ENCODE assay signal across 8 cellular contexts in the genomic region with DNA sequence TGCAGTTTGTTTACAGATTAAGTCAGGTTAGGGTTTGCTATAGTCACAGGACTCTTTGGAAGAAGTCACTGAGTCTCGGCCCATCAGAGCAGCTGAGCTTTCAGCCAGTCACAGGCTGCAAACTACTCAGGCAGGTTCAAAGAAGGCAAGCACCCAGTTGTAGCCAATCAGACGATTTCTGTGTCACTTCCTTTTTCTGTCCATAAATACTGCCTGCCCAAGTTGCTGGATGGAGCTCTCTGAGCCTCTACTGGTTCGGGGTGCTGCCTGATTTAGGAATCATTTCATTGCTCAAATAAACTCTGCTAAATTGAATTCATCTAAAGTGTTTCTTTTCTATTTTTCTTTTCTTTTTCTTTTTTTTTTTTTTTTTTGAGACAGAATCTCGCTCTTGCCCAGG. TPM values are rescaled to one million over a fixed set of nuclear protein-coding genes. Genes with fewer than 3 reads are reported as not detected.
DNase-seq lines count a peak whose midpoint lies in the region; ATAC-seq and TF ChIP-seq lines count a peak whose summit lies in the region.
"Had no signal": no experiment of that assay in that cellular context is flagged by ENCODE, and none has a peak within 500 bp of the region (broad histone marks: within the 10 kb centered on the region; RNA-seq: fewer than 3 reads in every experiment).

No MANE protein-coding gene starts in this region.

- H3K4me2 ChIP-seq in neural progenitor cell, result no peak overlapping the region

- no peaks in the 10 kb centered on the region for H3K4me1 ChIP-seq in neural progenitor cell
- H3K4me1 ChIP-seq: parathyroid adenoma had no signal

- H3K4me3 ChIP-seq in LNCaP clone FGC (ENCODE audit: low read depth, low read length) (no peak overlapping the region), neural progenitor cell (no peak overlapping the region)

- peaks cover 2% of the 10 kb centered on the region for H3F3A ChIP-seq in neural progenitor cell (ENCODE audit: low read depth)

- no peak for TF ChIP-seq CTCF in LNCaP clone FGC (IDR thresholded peaks at IDR 0.05; ENCODE audit: control insufficient read depth, extremely low read depth, insufficient read depth)
- TF ChIP-seq CTCF in neural progenitor cell (IDR thresholded peaks at IDR 0.05), result no peak

- H2AFZ ChIP-seq in neural progenitor cell (replicated peaks), result peak overlapping the region; percentile 77
- H2AFZ ChIP-seq: parathyroid adenoma had no signal

- intact Hi-C loops in activated T-helper 1 cell treated with anti-CD3 and anti-CD28 coated beads, Interleukin-12 subunit alpha, Interleukin-12 subunit beta, Interleukin-2, Interleukin-4 antibody, amounts not matched to agents 30 ng/mL and 10 ng/mL and 1 ng/mL, durations not matched to agents 14 hours and 24 hours and 36 hours (cut with micrococcal nuclease), result loop anchor here (2.0 kb wide), 1 partner anchor 169 kb away; no protein-coding TSS in a partner anchor

- TF ChIP-seq POLR2A in GM15510 (IDR thresholded peaks at IDR 0.05; ENCODE audit: borderline replicate concordance, extremely low read depth, insufficient read length), result peak; percentile 55

- no peak overlapping the region for H3K27ac ChIP-seq in neural progenitor cell
- H3K27ac ChIP-seq: parathyroid adenoma had no signal

- no peak for ATAC-seq in GM18870 (IDR thresholded peaks at IDR 0.05; ENCODE audit: unreplicated experiment)

- H3K9me3 Mint-ChIP-seq in activated T-helper 1 cell treated with anti-CD3 and anti-CD28 coated beads, Interleukin-12 subunit alpha, Interleukin-12 subunit beta, Interleukin-2, Interleukin-4 antibody, amounts not matched to agents 30 ng/mL and 10 ng/mL and 1 ng/mL, durations not matched to agents 14 hours and 24 hours and 36 hours, result peaks cover 28% of the 10 kb centered on the region
- H3K9me3 Mint-ChIP-seq in neural progenitor cell, result peaks cover 8% of the 10 kb centered on the region

- no peaks in the 10 kb centered on the region for H4K20me1 ChIP-seq in neural progenitor cell (ENCODE audit: low read depth)

- H3K4me1 Mint-ChIP-seq in activated T-helper 1 cell treated with anti-CD3 and anti-CD28 coated beads, Interleukin-12 subunit alpha, Interleukin-12 subunit beta, Interleukin-2, Interleukin-4 antibody, amounts not matched to agents 30 ng/mL and 10 ng/mL and 1 ng/mL, durations not matched to agents 14 hours and 24 hours and 36 hours (ENCODE audit: low read depth), result peaks cover 43% of the 10 kb centered on the region
- H3K4me1 Mint-ChIP-seq in neural progenitor cell, result peaks cover under 1% of the 10 kb centered on the region

- H3K36me3 Mint-ChIP-seq in activated T-helper 1 cell treated with anti-CD3 and anti-CD28 coated beads, Interleukin-12 subunit alpha, Interleukin-12 subunit beta, Interleukin-2, Interleukin-4 antibody, amounts not matched to agents 30 ng/mL and 10 ng/mL and 1 ng/mL, durations not matched to agents 14 hours and 24 hours and 36 hours (ENCODE audit: low read depth), result no peaks in the 10 kb centered on the region
- H3K36me3 Mint-ChIP-seq in neural progenitor cell, result no peaks in the 10 kb centered on the region

- DNase-seq in LNCaP clone FGC (ENCODE audit: low read depth), result peak; percentile 46
- DNase-seq in activated T-helper 1 cell treated with anti-CD3 and anti-CD28 coated beads, Interleukin-12 subunit alpha, Interleukin-12 subunit beta, Interleukin-2, Interleukin-4 antibody, amounts not matched to agents 30 ng/mL and 10 ng/mL and 1 ng/mL, durations not matched to agents 14 hours and 24 hours and 36 hours (ENCODE audit: low spot score), result peak; percentile 39
- no peak for DNase-seq in neural progenitor cell (ENCODE audit: low spot score)
- DNase-seq in DMS153 treated with DMSO at 0.1 percent for 48 hours (lab: John Stamatoyannopoulos, UW; ENCODE audit: unreplicated experiment), result no peak
- DNase-seq in effector CD4-positive, alpha-beta T cell, result no peak

- H3K4me3 Mint-ChIP-seq in activated T-helper 1 cell treated with anti-CD3 and anti-CD28 coated beads, Interleukin-12 subunit alpha, Interleukin-12 subunit beta, Interleukin-2, Interleukin-4 antibody, amounts not matched to agents 30 ng/mL and 10 ng/mL and 1 ng/mL, durations not matched to agents 14 hours and 24 hours and 36 hours, result no peak overlapping the region
- no peak overlapping the region for H3K4me3 Mint-ChIP-seq in neural progenitor cell

- no peaks in the 10 kb centered on the region for H3K27me3 Mint-ChIP-seq in activated T-helper 1 cell treated with anti-CD3 and anti-CD28 coated beads, Interleukin-12 subunit alpha, Interleukin-12 subunit beta, Interleukin-2, Interleukin-4 antibody, amounts not matched to agents 30 ng/mL and 10 ng/mL and 1 ng/mL, durations not matched to agents 14 hours and 24 hours and 36 hours (ENCODE audit: insufficient read depth)
- peaks cover 4% of the 10 kb centered on the region for H3K27me3 Mint-ChIP-seq in neural progenitor cell (ENCODE audit: insufficient read depth, low read depth)

- H3K9me3 ChIP-seq in neural progenitor cell (ENCODE audit: low read depth), result no peaks in the 10 kb centered on the region

- no peak overlapping the region for H3K9ac ChIP-seq in neural progenitor cell
- H3K9ac ChIP-seq: parathyroid adenoma had no signal

- H3K36me3 ChIP-seq in neural progenitor cell, result no peaks in the 10 kb centered on the region

- H3K79me2 ChIP-seq in neural progenitor cell (ENCODE audit: low read depth), result no peaks in the 10 kb centered on the region
- H3K79me2 ChIP-seq: parathyroid adenoma had no signal

- H3K27ac Mint-ChIP-seq in activated T-helper 1 cell treated with anti-CD3 and anti-CD28 coated beads, Interleukin-12 subunit alpha, Interleukin-12 subunit beta, Interleukin-2, Interleukin-4 antibody, amounts not matched to agents 30 ng/mL and 10 ng/mL and 1 ng/mL, durations not matched to agents 14 hours and 24 hours and 36 hours, result peak overlapping the region; percentile 92
- H3K27ac Mint-ChIP-seq in neural progenitor cell, result no peak overlapping the region

- no peaks in the 10 kb centered on the region for H3K27me3 ChIP-seq in neural progenitor cell

RNA-seq across cellular contexts. Expression of gene SH3BP2, which starts 7.3 kb away (rescaled TPM):
- 96.7 and 99.7 TPM in 2 replicates for total RNA-seq in activated T-helper 1 cell treated with anti-CD3 and anti-CD28 coated beads, Interleukin-12 subunit alpha, Interleukin-12 subunit beta, Interleukin-2, Interleukin-4 antibody, amounts not matched to agents 30 ng/mL and 10 ng/mL and 1 ng/mL, durations not matched to agents 14 hours and 24 hours and 36 hours
- 11.8 and 30.8 TPM in 2 replicates for total RNA-seq in neural progenitor cell (ENCODE audit: low replicate concordance)

RNA-seq across cellular contexts. Expression of gene TNIP2, which starts 29.5 kb away (rescaled TPM):
- total RNA-seq in activated T-helper 1 cell treated with anti-CD3 and anti-CD28 coated beads, Interleukin-12 subunit alpha, Interleukin-12 subunit beta, Interleukin-2, Interleukin-4 antibody, amounts not matched to agents 30 ng/mL and 10 ng/mL and 1 ng/mL, durations not matched to agents 14 hours and 24 hours and 36 hours, result 96.2 and 98.6 TPM in 2 replicates
- 24.5 and 37.6 TPM in 2 replicates for total RNA-seq in neural progenitor cell (ENCODE audit: low replicate concordance)

RNA-seq across cellular contexts. Expression of gene ADD1, which starts 58.0 kb away (rescaled TPM):
- 200 and 203 TPM in 2 replicates for total RNA-seq in activated T-helper 1 cell treated with anti-CD3 and anti-CD28 coated beads, Interleukin-12 subunit alpha, Interleukin-12 subunit beta, Interleukin-2, Interleukin-4 antibody, amounts not matched to agents 30 ng/mL and 10 ng/mL and 1 ng/mL, durations not matched to agents 14 hours and 24 hours and 36 hours
- total RNA-seq in neural progenitor cell (ENCODE audit: low replicate concordance), result 131 and 140 TPM in 2 replicates

Comparison
In these comparisons a context has a peak if more than half of its experiments do, and no peak if none do; other contexts are left out.
1. DNase-seq: peak in LNCaP clone FGC (single experiment) and activated T-helper 1 cell treated with anti-CD3 and anti-CD28 coated beads, Interleukin-12 subunit alpha, Interleukin-12 subunit beta, Interleukin-2, Interleukin-4 antibody, amounts not matched to agents 30 ng/mL and 10 ng/mL and 1 ng/mL, durations not matched to agents 14 hours and 24 hours and 36 hours (single experiment); none in neural progenitor cell (single experiment), DMS153 treated with DMSO at 0.1 percent for 48 hours (single experiment) and effector CD4-positive, alpha-beta T cell (single experiment).